In the genomic region with DNA sequence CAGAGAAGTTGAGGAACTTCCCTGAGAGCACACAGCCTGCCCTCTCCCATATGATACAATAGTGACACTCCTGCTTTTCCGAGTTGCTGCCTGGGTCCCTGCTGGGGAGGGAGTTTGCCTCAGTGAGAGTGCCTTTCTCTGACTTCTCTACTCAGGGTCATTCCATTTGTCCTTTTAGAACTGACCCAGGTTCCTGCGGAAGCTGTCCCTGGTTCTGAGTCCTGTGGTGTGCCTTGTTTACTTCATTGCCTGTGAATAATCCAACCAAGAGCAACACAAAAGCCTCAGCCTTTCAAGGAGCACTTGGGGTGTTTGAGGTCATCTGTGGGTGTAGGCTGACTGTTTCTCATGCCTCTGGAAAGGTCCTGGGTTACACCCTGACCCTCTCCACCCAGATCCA, we compare ENCODE assay signal across 1 cellular context.
A peak's percentile ranks its signal among the peaks of the same experiment; 100 is the strongest.
TF ChIP-seq lines count a peak whose summit lies in the region.

No MANE protein-coding gene starts in this region.

TF ChIP-seq in H1, 55 proteins besides CTCF, POLR2A, EP300 and RAD21:
- no peak for TF ChIP-seq CREB1 (IDR thresholded peaks at IDR 0.05)
- TF ChIP-seq KDM1A (IDR thresholded peaks at IDR 0.05; ENCODE audit: borderline replicate concordance, low read length): 0 out of 2 replicates have a peak, but pooled peaks have one; percentile 32
- no peak for TF ChIP-seq HDAC6 (IDR thresholded peaks at IDR 0.05; ENCODE audit: low read depth, low read length)
